ENCODE assay signal across 7 cellular contexts in genomic region chr16:23408242-23409201, GRCh38. TPM values are rescaled to one million over a fixed set of nuclear protein-coding genes. Genes with fewer than 3 reads are reported as not detected.
A peak's percentile ranks its signal among the peaks of the same experiment; 100 is the strongest.
DNase-seq lines count a peak whose midpoint lies in the region; ATAC-seq and TF ChIP-seq lines count a peak whose summit lies in the region.

No MANE protein-coding gene starts in this region.

- TF ChIP-seq POLR2A in thyroid gland (IDR thresholded peaks at IDR 0.05) = no peak

- H3K4me1 ChIP-seq in HUES48 (ENCODE audit: control insufficient read depth, insufficient read depth, low read length) (peaks cover 20% of the 10 kb centered on the region), thyroid gland (peaks cover 41 to 47% of the 10 kb centered on the region in 2 donors)

- no peak for ATAC-seq in GM21528 (IDR thresholded peaks at IDR 0.05; ENCODE audit: low FRiP score, unreplicated experiment)

- intact Hi-C loops in thyroid gland (cut with DNase I) = no loop called here

- H3K27me3 ChIP-seq in HUES48 (ENCODE audit: control insufficient read depth, insufficient read depth, low read length) = no peaks in the 10 kb centered on the region
- no peaks in the 10 kb centered on the region for H3K27me3 ChIP-seq in thyroid gland

- no peak overlapping the region for H3K9ac ChIP-seq in HUES48 (ENCODE audit: low read depth, low read length)

- H3K36me3 ChIP-seq in HUES48 (ENCODE audit: control insufficient read depth, insufficient read depth, low read length) = peaks cover 60% of the 10 kb centered on the region
- peaks cover 9 to 16% of the 10 kb centered on the region in 2 donors for H3K36me3 ChIP-seq in thyroid gland

- DNase-seq in SW480 (ENCODE audit: low spot score) (peak; percentile 7), hepatic stellate cell (ENCODE audit: low spot score) (peak; percentile 84), thyroid gland (peak; percentile 20 to 51), DMS114 treated with DMSO at 0.1 percent for 48 hours (lab: John Stamatoyannopoulos, UW; ENCODE audit: unreplicated experiment) (no peak), KBM-7 (no peak)

- no peak overlapping the region for H3K4me3 ChIP-seq in HUES48 (ENCODE audit: low read depth, low read length)
- H3K4me3 ChIP-seq in thyroid gland (replicated peaks in 1 of 3) = no peak overlapping the region

- peak overlapping the region; percentile 72 for H3K27ac ChIP-seq in HUES48 (ENCODE audit: low read depth, low read length)
- peak overlapping the region; percentile 54 to 67 (median 62) for H3K27ac ChIP-seq in thyroid gland

- 88 to 89% methylated on average over 15 to 17 of the region's 24 CpGs for WGBS in thyroid gland, 2 donors

- in situ Hi-C loops in KBM-7 (cut with MboI; ENCODE audit: low pct_unique_long_range_greater_than_20kb, low sequenced_read_pairs) = no loop called here

- TF ChIP-seq CTCF in thyroid gland (IDR thresholded peaks at IDR 0.05) = no peak

- H3K9me3 ChIP-seq in HUES48 (ENCODE audit: control insufficient read depth, insufficient read depth, low read length) = no peaks in the 10 kb centered on the region
- H3K9me3 ChIP-seq in thyroid gland = no peaks in the 10 kb centered on the region

RNA-seq across cellular contexts. Expression of gene COG7, which starts 44.5 kb away (rescaled TPM):
- total RNA-seq in thyroid gland = 10 to 100 TPM; 27.5 to 35.1 (median 30.8) TPM

Comparison
In these comparisons a context has a peak if more than half of its experiments do, and no peak if none do; other contexts are left out.
1. DNase-seq: peak in SW480 (single experiment), hepatic stellate cell (single experiment) and thyroid gland (2 of 2); none in DMS114 treated with DMSO at 0.1 percent for 48 hours (single experiment) and KBM-7 (single experiment).